Comparison of ENCODE assay signal across 14 cellular contexts in the genomic region with DNA sequence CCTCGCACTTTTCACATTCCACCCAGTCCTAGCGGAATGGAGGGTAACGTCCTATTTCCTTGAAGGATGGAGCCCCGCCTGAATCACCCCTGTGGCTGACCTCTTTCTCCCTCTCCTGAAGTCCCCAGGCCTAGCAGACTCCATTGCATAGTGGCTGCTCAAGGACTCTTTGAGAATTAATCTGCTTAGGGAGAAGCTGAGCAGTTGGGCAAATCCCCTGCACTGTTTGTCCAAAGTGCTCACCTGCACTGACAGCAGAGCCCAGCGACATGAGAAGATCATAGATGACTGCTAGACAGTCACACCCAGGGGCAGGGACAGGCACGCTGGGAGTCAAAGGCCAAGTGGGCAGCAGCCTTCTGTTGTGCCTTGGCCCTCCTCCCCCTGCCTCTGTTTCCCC. TPM values are rescaled to one million over a fixed set of nuclear protein-coding genes. Genes with fewer than 3 reads are reported as not detected.
A peak's percentile ranks its signal among the peaks of the same experiment; 100 is the strongest.
DNase-seq lines count a peak whose midpoint lies in the region; ATAC-seq, FAIRE-seq and TF ChIP-seq lines count a peak whose summit lies in the region.
"Had no signal": no experiment of that assay in that cellular context is flagged by ENCODE, and none has a peak within 500 bp of the region (broad histone marks: within the 10 kb centered on the region; RNA-seq: fewer than 3 reads in every experiment).

No MANE protein-coding gene starts in this region.

- peak; percentile 86 for DNase-seq in NCI-H82 (lab: John Stamatoyannopoulos, UW)
- no peak for DNase-seq in H1 (ENCODE audit: low read depth in 1 of 2, low spot score in 2 of 2)
- no peak for DNase-seq in neuronal stem cell (ENCODE audit: low spot score)
- no peak for DNase-seq in germinal center (ENCODE audit: low spot score)
- DNase-seq in stimulated activated CD4-positive, alpha-beta T cell treated with anti-CD3 and anti-CD28 coated beads, Interleukin-1b, Interleukin-23, amount 100 ng/mL, for 48 hours, result no peak
- DNase-seq in AML-193 (lab: John Stamatoyannopoulos, UW), result no peak
- DNase-seq: CD8-positive, alpha-beta T cell; COR-L47; GM23248; H9 had no signal

- no peaks in the 10 kb centered on the region for H3K27me3 ChIP-seq in H1 (replicated peaks in 1 of 4; ENCODE audit: control insufficient read depth in 3 of 4, extremely low read depth in 1 of 4, insufficient read depth in 3 of 4, low read length in 3 of 4)
- H3K27me3 ChIP-seq in neuronal stem cell (ENCODE audit: control insufficient read depth in 3 of 3, insufficient read depth in 3 of 3, low read depth in 1 of 3, low read length in 3 of 3), result no peaks in the 10 kb centered on the region

- POLR2A ChIA-PET in H1 (lab: Charles Lee; ENCODE audit: partially characterized antibody), result interaction anchor here (1.6 kb wide), 1 partner anchor 59 kb away, joined by 3 read pairs; no protein-coding TSS in a partner anchor

- H3K14ac ChIP-seq in H1 (ENCODE audit: insufficient read length), result no peak overlapping the region
- H3K14ac ChIP-seq in neuronal stem cell (ENCODE audit: low read length), result no peak overlapping the region

- H3K36me3 ChIP-seq in H1 (ENCODE audit: control insufficient read depth in 2 of 4, insufficient read depth in 4 of 4, low read length in 3 of 4) (no peaks in the 10 kb centered on the region), neuronal stem cell (replicated peaks in 1 of 2; ENCODE audit: control insufficient read depth in 2 of 2, insufficient read depth in 2 of 2, low read length in 2 of 2) (no peaks in the 10 kb centered on the region)

- H3K9me3 ChIP-seq in H1 (ENCODE audit: insufficient read depth in 2 of 2, low read depth in 1 of 2, low read length in 1 of 2) (no peaks in the 10 kb centered on the region), neuronal stem cell (replicated peaks in 1 of 2; ENCODE audit: control insufficient read depth in 2 of 2, insufficient read depth in 1 of 2, low read depth in 1 of 2, low read length in 2 of 2) (no peaks in the 10 kb centered on the region)
- H3K9me3 ChIP-seq: A549 had no signal

- TF ChIP-seq EP300 in H1 (IDR thresholded peaks at IDR 0.05; ENCODE audit: borderline replicate concordance in 1 of 2, low read depth in 2 of 2, low read length in 2 of 2), result no peak

- H4K8ac ChIP-seq in H1 (ENCODE audit: extremely low read depth, insufficient read depth, low read length), result no peak overlapping the region; the same call in 1 of the 2 replicates
- H4K8ac ChIP-seq in neuronal stem cell (ENCODE audit: low read depth, low read length), result no peak overlapping the region

- no peak overlapping the region for H4K91ac ChIP-seq in H1 (replicated peaks; ENCODE audit: insufficient read length, low read length)
- no peak overlapping the region for H4K91ac ChIP-seq in neuronal stem cell (ENCODE audit: low read depth, low read length, poor library complexity)

- H2BK12ac ChIP-seq in H1 (ENCODE audit: low read depth, low read length) (peak overlapping the region; percentile 33; the same call in 1 of the 2 replicates), neuronal stem cell (ENCODE audit: low read length) (no peak overlapping the region)

- 85% methylated on average over 6 of the region's 6 CpGs; no CpG with 5 or more reads in 1 of the 2 experiments for WGBS in H1 (ENCODE audit: extremely low coverage in 1 of 2, insufficient coverage in 1 of 2, insufficient read length in 1 of 2, insufficient replicate concordance in 2 of 2, low coverage in 1 of 2, low lambda C conversion rate in 2 of 2, missing lambda C conversion rate in 1 of 2), 2 experiments
- no CpG with 5 or more reads among the region's 6 CpGs for WGBS in neuronal stem cell (ENCODE audit: extremely low coverage in 2 of 2, insufficient read length in 2 of 2, insufficient replicate concordance in 1 of 2), 2 donors

- H3K27ac ChIP-seq in H1 (ENCODE audit: low read depth, low read length) (no peak overlapping the region), neuronal stem cell (replicated peaks; ENCODE audit: low read length) (no peak overlapping the region)
- H3K27ac ChIP-seq: A549, GM23248 had no signal

- H3K23me2 ChIP-seq in H1 (ENCODE audit: low read depth, low read length), result no peaks in the 10 kb centered on the region

- no peak for TF ChIP-seq CTCF in H1 (IDR thresholded peaks at IDR 0.05; ENCODE audit: control extremely low read depth in 1 of 3, insufficient read depth in 1 of 3, low read depth in 1 of 3, low read length in 3 of 3)

- H2AFZ ChIP-seq in H1 (ENCODE audit: low read length) (no peak overlapping the region), neuronal stem cell (ENCODE audit: low read length) (no peak overlapping the region)
- H2AFZ ChIP-seq: GM23248 had no signal

- no peak overlapping the region for H4K5ac ChIP-seq in H1 (ENCODE audit: insufficient read length, low read depth, low read length)

- H3K4ac ChIP-seq in H1 (replicated peaks; ENCODE audit: insufficient read length, low read depth, low read length) (no peak overlapping the region), neuronal stem cell (ENCODE audit: low read length) (no peak overlapping the region)

- H2BK15ac ChIP-seq in H1 (ENCODE audit: low read length), result no peak overlapping the region
- no peak overlapping the region for H2BK15ac ChIP-seq in neuronal stem cell (ENCODE audit: low read length)

- no peak overlapping the region for H3K4me3 ChIP-seq in H1 (ENCODE audit: extremely low read depth in 1 of 4, insufficient read depth in 2 of 4, low read depth in 3 of 4, low read length in 4 of 4)
- no peak overlapping the region for H3K4me3 ChIP-seq in neuronal stem cell (ENCODE audit: low read length in 2 of 2)
- H3K4me3 ChIP-seq: A549, GM12878, GM23248 had no signal

- no peaks in the 10 kb centered on the region for H3K79me2 ChIP-seq in H1 (ENCODE audit: control insufficient read depth in 1 of 2, insufficient read depth in 2 of 2, low read length in 2 of 2)

- no peak overlapping the region for H3K4me2 ChIP-seq in H1 (ENCODE audit: insufficient read depth in 1 of 2, low read depth in 2 of 2, low read length in 2 of 2)
- no peak overlapping the region for H3K4me2 ChIP-seq in neuronal stem cell (ENCODE audit: insufficient read depth, low read length, poor library complexity, severe bottlenecking)
- H3K4me2 ChIP-seq: A549 had no signal

- TF ChIP-seq POLR2A in H1 (IDR thresholded peaks at IDR 0.05; ENCODE audit: control extremely low read depth in 1 of 2, low read depth in 2 of 2, low read length in 2 of 2), result no peak

- H4K20me1 ChIP-seq in H1 (replicated peaks in 1 of 2; ENCODE audit: control insufficient read depth in 1 of 2, insufficient read depth in 2 of 2, low read length in 2 of 2), result no peaks in the 10 kb centered on the region

- no peak for ATAC-seq in HG03442 (IDR thresholded peaks at IDR 0.05; ENCODE audit: unreplicated experiment)
- ATAC-seq: A549; CD8-positive, alpha-beta T cell; GM12878 had no signal

- CTCF ChIA-PET in H1 (lab: Charles Lee; ENCODE audit: partially characterized antibody), result interaction anchor here (2.4 to 4.3 kb wide), 2 partner anchors 27 to 77 kb away, joined by 8 to 10 read pairs; no protein-coding TSS in a partner anchor

- H3K56ac ChIP-seq in H1 (replicated peaks; ENCODE audit: insufficient read length, low read depth, low read length), result no peak overlapping the region

- H3K18ac ChIP-seq in H1 (ENCODE audit: extremely low read depth, low read length) (no peak overlapping the region), neuronal stem cell (ENCODE audit: low read length) (peak overlapping the region; percentile 20)

- 0 out of 2 replicates have a peak overlapping the region, but pooled peaks have one; percentile 32 for H2AK5ac ChIP-seq in H1 (ENCODE audit: low read depth, low read length)
- H2AK5ac ChIP-seq in neuronal stem cell (ENCODE audit: low read depth, low read length), result no peak overlapping the region

- H3K23ac ChIP-seq in H1 (ENCODE audit: insufficient read length), result no peak overlapping the region
- peak overlapping the region; percentile 11 for H3K23ac ChIP-seq in neuronal stem cell (ENCODE audit: low read depth, low read length, poor library complexity)

- H3K4me1 ChIP-seq in H1 (replicated peaks in 1 of 4; ENCODE audit: control insufficient read depth in 3 of 4, insufficient read depth in 4 of 4, low read length in 3 of 4) (peaks cover 10 to 19% (median 15%) of the 10 kb centered on the region in 4 experiments), neuronal stem cell (ENCODE audit: control insufficient read depth in 2 of 2, insufficient read depth in 1 of 2, low read depth in 1 of 2, low read length in 2 of 2) (peaks cover 0 to 18% of the 10 kb centered on the region in 2 donors)
- H3K4me1 ChIP-seq: A549 had no signal

- no peak for TF ChIP-seq RAD21 in H1 (IDR thresholded peaks at IDR 0.05 in 1 of 2, conservative IDR thresholded peaks at IDR 0.05 in 1 of 2; ENCODE audit: low read depth in 2 of 2, low read length in 2 of 2)

- no peaks in the 10 kb centered on the region for H3K79me1 ChIP-seq in H1 (ENCODE audit: low read depth, low read length)
- no peaks in the 10 kb centered on the region for H3K79me1 ChIP-seq in neuronal stem cell (ENCODE audit: low read depth, low read length)

- no peak overlapping the region for H2BK5ac ChIP-seq in H1 (ENCODE audit: low read depth, low read length)
- H2BK5ac ChIP-seq in neuronal stem cell (ENCODE audit: low read length), result no peak overlapping the region

- FAIRE-seq in H1 (lab: Jason Lieb, UNC), result no peak
- FAIRE-seq: A549, GM12878, GM18507 had no signal

- no peak overlapping the region for H2BK20ac ChIP-seq in H1 (ENCODE audit: low read length)

- no peak overlapping the region for H2BK120ac ChIP-seq in H1 (replicated peaks; ENCODE audit: low read depth, low read length)
- H2BK120ac ChIP-seq in neuronal stem cell (ENCODE audit: low read depth, low read length), result no peak overlapping the region

- H3K9ac ChIP-seq in H1 (replicated peaks in 1 of 4; ENCODE audit: extremely low read depth in 1 of 4, low read depth in 3 of 4, low read length in 3 of 4), result no peak overlapping the region
- no peak overlapping the region for H3K9ac ChIP-seq in neuronal stem cell (ENCODE audit: low read depth, low read length, poor library complexity)
- H3K9ac ChIP-seq: GM23248 had no signal

TF ChIP-seq in H1, 55 proteins besides CTCF, POLR2A, EP300 and RAD21 (continues in another document):
- TF ChIP-seq FOSL1 (IDR thresholded peaks at IDR 0.05; ENCODE audit: insufficient read depth, low read depth, low read length) (no peak), TAF7 (optimal IDR thresholded peaks at IDR 0.05; ENCODE audit: borderline replicate concordance, low read depth, low read length) (no peak), BRCA1 (IDR thresholded peaks at IDR 0.05; ENCODE audit: low read depth, low read length) (no peak)

RNA-seq across cellular contexts. Expression of a gene that starts 37.7 kb away (rescaled TPM):
- total RNA-seq in H1 (2021; fragmentation: NEBNext Ultra II Directional; extraction: Animal tissue kit (Norgen Biotek cat#: 25700)), result 60.2 and 61.8 TPM in 2 replicates
- 8.1 and 11.9 TPM in 2 replicates for polyA plus RNA-seq in H1 (2011; rRNA removed)
- 15.2 TPM for polyA plus RNA-seq in H1 (2011; cell fraction: cytosol; rRNA removed)
- polyA plus RNA-seq in H1 (2011; cell fraction: nucleus; rRNA removed), result 33.2 TPM
- 18.4 to 26.5 TPM (median 24.5 TPM) in 4 replicates for polyA plus RNA-seq in H1 (2012, experiment 1 of 2)
- 1.2 TPM for polyA plus RNA-seq in H1 (2012, experiment 2 of 2)
- 64.6 TPM for polyA plus RNA-seq in H1 (2013, experiment 1 of 2)
- polyA plus RNA-seq in H1 (2013, experiment 2 of 2), result 66.0 TPM
- 93.2 and 119 TPM in 2 replicates for polyA minus RNA-seq in H1 (2011; rRNA and poly(A)+ RNA removed)
- 46.0 TPM for polyA minus RNA-seq in H1 (2011; cell fraction: cytosol; rRNA and poly(A)+ RNA removed)
- polyA minus RNA-seq in H1 (2011; cell fraction: nucleus; rRNA and poly(A)+ RNA removed), result 149 TPM
- 75.9 TPM for polyA plus RNA-seq in neuronal stem cell (2013, experiment 1 of 2)
- polyA plus RNA-seq in neuronal stem cell (2013, experiment 2 of 2), result 77.6 TPM
